Comparison of ENCODE assay signal across 23 cellular contexts in genomic region chr2:197033222-197033621, GRCh38.
A peak's percentile ranks its signal among the peaks of the same experiment; 100 is the strongest.
DNase-seq lines count a peak whose midpoint lies in the region; ATAC-seq and TF ChIP-seq lines count a peak whose summit lies in the region.
"Had no signal": no experiment of that assay in that cellular context is flagged by ENCODE, and none has a peak within 500 bp of the region (broad histone marks: within the 10 kb centered on the region; RNA-seq: fewer than 3 reads in every experiment).

No MANE protein-coding gene starts in this region.

- H4K20me1 ChIP-seq in PC-3 (ENCODE audit: low read length) = no peaks in the 10 kb centered on the region

- no peak overlapping the region for H3K27ac ChIP-seq in CD4-positive, alpha-beta memory T cell (ENCODE audit: low read depth, low read length)
- no peak overlapping the region for H3K27ac ChIP-seq in PC-3 (ENCODE audit: low read length)
- H3K27ac ChIP-seq: foreskin keratinocyte, ovary, Peyer's patch, SJCRH30 had no signal

- no peaks in the 10 kb centered on the region for H3K27me3 ChIP-seq in CD4-positive, alpha-beta memory T cell (ENCODE audit: insufficient read depth, low read length)
- H3K27me3 ChIP-seq in PC-3 (ENCODE audit: low read length) = no peaks in the 10 kb centered on the region
- H3K27me3 ChIP-seq: foreskin keratinocyte, ovary, Peyer's patch, SJCRH30 had no signal

- no peaks in the 10 kb centered on the region for H3F3A ChIP-seq in PC-3 (ENCODE audit: low read length, unreplicated experiment)

- H3K4me1 Mint-ChIP-seq in activated CD4-positive, alpha-beta T cell treated with anti-CD3 and anti-CD28 coated beads, Interleukin-2, amount 10 ng/mL, durations not matched to agents 7 days and 5 days = peaks cover 29% of the 10 kb centered on the region
- peaks cover 31 to 56% (median 39%) of the 10 kb centered on the region in 4 donors for H3K4me1 Mint-ChIP-seq in CD4-positive, alpha-beta memory T cell
- H3K4me1 Mint-ChIP-seq: H9 had no signal

- intact Hi-C loops in CD4-positive, alpha-beta memory T cell (cut with micrococcal nuclease) = no loop called here
- intact Hi-C loops in PC-3 (cut with micrococcal nuclease) = no loop called here

- H3K4me2 ChIP-seq in PC-3 (ENCODE audit: low read length) = no peak overlapping the region

- no peak overlapping the region for H2AFZ ChIP-seq in PC-3 (ENCODE audit: low read length)

- no peaks in the 10 kb centered on the region for H3K79me2 ChIP-seq in PC-3 (ENCODE audit: low read length)

- ATAC-seq in PC-3 = peak; percentile 61; the same call in 1 of the 2 replicates
- ATAC-seq in GM21526 (IDR thresholded peaks at IDR 0.05; ENCODE audit: low FRiP score, unreplicated experiment) = no peak
- ATAC-seq in GM18520 (IDR thresholded peaks at IDR 0.05; ENCODE audit: unreplicated experiment) = no peak
- ATAC-seq: foreskin keratinocyte had no signal

- no TSS peak for BruUV-seq in PC-3 (replicated peaks; lab: Mats Ljungman, UMichigan)

- H3K9me3 Mint-ChIP-seq in activated CD4-positive, alpha-beta T cell treated with anti-CD3 and anti-CD28 coated beads, Interleukin-2, amount 10 ng/mL, durations not matched to agents 7 days and 5 days = peaks cover 11% of the 10 kb centered on the region
- no peaks in the 10 kb centered on the region for H3K9me3 Mint-ChIP-seq in CD4-positive, alpha-beta memory T cell
- H3K9me3 Mint-ChIP-seq: H9, naive B cell had no signal

- H3K9me3 ChIP-seq in CD4-positive, alpha-beta memory T cell (ENCODE audit: control insufficient read depth in 1 of 2, low read length in 2 of 2) = no peaks in the 10 kb centered on the region
- H3K9me3 ChIP-seq in PC-3 (ENCODE audit: low read length) = no peaks in the 10 kb centered on the region
- H3K9me3 ChIP-seq: ovary, Peyer's patch, SJCRH30 had no signal

- no peak overlapping the region for H3K9ac ChIP-seq in PC-3 (ENCODE audit: low read length)

- peaks cover 44% of the 10 kb centered on the region for H3K36me3 ChIP-seq in CD4-positive, alpha-beta memory T cell (ENCODE audit: insufficient read depth, low read length)
- no peaks in the 10 kb centered on the region for H3K36me3 ChIP-seq in PC-3 (ENCODE audit: low read depth, low read length)
- H3K36me3 ChIP-seq: ovary, Peyer's patch, SJCRH30 had no signal

- no peak overlapping the region for H3K4me3 ChIP-seq in CD4-positive, alpha-beta memory T cell (ENCODE audit: low read length in 2 of 2)
- H3K4me3 ChIP-seq in PC-3 (ENCODE audit: low read length) = no peak overlapping the region
- H3K4me3 ChIP-seq in foreskin fibroblast (ENCODE audit: low read depth in 1 of 2, low read length in 2 of 2) = no peak overlapping the region
- H3K4me3 ChIP-seq: ovary, Peyer's patch, SJCRH30 had no signal

- no peak for TF ChIP-seq CTCF in PC-3 (conservative IDR thresholded peaks at IDR 0.05; ENCODE audit: low read depth, low read length)
- TF ChIP-seq CTCF in foreskin fibroblast (IDR thresholded peaks at IDR 0.05; ENCODE audit: low read depth, low read length) = no peak

- H3K27ac Mint-ChIP-seq in activated CD4-positive, alpha-beta T cell treated with anti-CD3 and anti-CD28 coated beads, Interleukin-2, amount 10 ng/mL, durations not matched to agents 7 days and 5 days = peak overlapping the region; percentile 37
- H3K27ac Mint-ChIP-seq in CD4-positive, alpha-beta memory T cell = peak overlapping the region in 6 of 7 donors; percentile 23 to 68 (median 46)
- H3K27ac Mint-ChIP-seq: H9 had no signal

- H3K36me3 Mint-ChIP-seq in activated CD4-positive, alpha-beta T cell treated with anti-CD3 and anti-CD28 coated beads, Interleukin-2, amount 10 ng/mL, durations not matched to agents 7 days and 5 days (ENCODE audit: low read depth) = peaks cover 90% of the 10 kb centered on the region
- peaks cover 59 to 76% of the 10 kb centered on the region in 2 donors for H3K36me3 Mint-ChIP-seq in CD4-positive, alpha-beta memory T cell

- POLR2A ChIA-PET in activated CD4-positive, alpha-beta T cell treated with anti-CD3 and anti-CD28 coated beads, Interleukin-2, amount 10 ng/mL, durations not matched to agents 7 days and 5 days (lab: Charles Lee) = no interaction called here
- POLR2A ChIA-PET in CD4-positive, alpha-beta memory T cell (lab: Charles Lee; ENCODE audit: partially characterized antibody) = interaction anchor here (0.7 to 0.9 kb wide), 2 partner anchors 50 to 290 kb away, joined by 3 read pairs; no protein-coding TSS in a partner anchor
- POLR2A ChIA-PET in PC-3 (lab: Charles Lee; ENCODE audit: unreplicated experiment) = no interaction called here

- no peaks in the 10 kb centered on the region for H3K9me2 ChIP-seq in PC-3 (replicated peaks; ENCODE audit: low read length)

- H3K27me3 Mint-ChIP-seq in activated CD4-positive, alpha-beta T cell treated with anti-CD3 and anti-CD28 coated beads, Interleukin-2, amount 10 ng/mL, durations not matched to agents 7 days and 5 days = no peaks in the 10 kb centered on the region
- no peaks in the 10 kb centered on the region for H3K27me3 Mint-ChIP-seq in CD4-positive, alpha-beta memory T cell
- H3K27me3 Mint-ChIP-seq: naive B cell had no signal

- DNase-seq in activated CD4-positive, alpha-beta T cell treated with anti-CD3 and anti-CD28 coated beads, Interleukin-2, amount 10 ng/mL, durations not matched to agents 7 days and 5 days = no peak
- DNase-seq in activated CD4-positive, alpha-beta T cell treated with anti-CD3 and anti-CD28 coated beads for 48 hours = no peak
- no peak for DNase-seq in CD4-positive, alpha-beta memory T cell
- peak; percentile 34 for DNase-seq in PC-3
- peak; percentile 11 to 36 for DNase-seq in foreskin fibroblast
- no peak for DNase-seq in stimulated activated naive CD4-positive, alpha-beta T cell (lab: John Stamatoyannopoulos, UW)
- DNase-seq: activated CD4-positive, alpha-beta T cell treated with anti-CD3 and anti-CD28 coated beads, Interleukin-2, amount 50 U/mL, for 48 hours; activated T-cell treated with anti-CD3 and anti-CD28 coated beads, Interleukin-2, amount 50 U/mL, for 1 hour; AML-193; cerebellar nuclear complex; DMS79; foreskin keratinocyte; H9; naive B cell; NCI-H1048; NCI-H1694 treated with DMSO at 0.1 percent for 48 hours; NCI-H2171 treated with DMSO at 0.1 percent for 48 hours; NCI-H526 treated with DMSO at 0.1 percent for 48 hours; ovary; Peyer's patch; SJCRH30 had no signal

- H3K4me1 ChIP-seq in CD4-positive, alpha-beta memory T cell (ENCODE audit: insufficient read depth, low read length) = peaks cover 30% of the 10 kb centered on the region
- H3K4me1 ChIP-seq in PC-3 (ENCODE audit: insufficient read depth, low read length) = peaks cover 4% of the 10 kb centered on the region
- H3K4me1 ChIP-seq: foreskin keratinocyte, Peyer's patch had no signal

- no peak overlapping the region for H3K4me3 Mint-ChIP-seq in activated CD4-positive, alpha-beta T cell treated with anti-CD3 and anti-CD28 coated beads, Interleukin-2, amount 10 ng/mL, durations not matched to agents 7 days and 5 days
- peak overlapping the region in 1 of 8 donors; percentile 27 for H3K4me3 Mint-ChIP-seq in CD4-positive, alpha-beta memory T cell
- H3K4me3 Mint-ChIP-seq: H9, naive B cell had no signal

- CTCF ChIA-PET in activated CD4-positive, alpha-beta T cell treated with anti-CD3 and anti-CD28 coated beads, Interleukin-2, amount 10 ng/mL, durations not matched to agents 7 days and 5 days (lab: Charles Lee) = interaction anchor here (0.8 kb wide), 1 partner anchor 12 kb away, joined by 8 read pairs; no protein-coding TSS in a partner anchor
- CTCF ChIA-PET in CD4-positive, alpha-beta memory T cell (lab: Charles Lee; ENCODE audit: partially characterized antibody) = interaction anchor here (0.9 to 1.8 kb wide), 2 partner anchors 19 to 21 kb away, joined by 3 to 4 read pairs; no protein-coding TSS in a partner anchor
- CTCF ChIA-PET in PC-3 (lab: Charles Lee) = interaction anchor here (0.7 kb wide), 1 partner anchor 12 kb away, joined by 4 read pairs; no protein-coding TSS in a partner anchor

Comparison
In these comparisons a context has a peak if more than half of its experiments do, and no peak if none do; other contexts are left out.
1. DNase-seq: peak in PC-3 (single experiment) and foreskin fibroblast (2 of 2); none in activated CD4-positive, alpha-beta T cell treated with anti-CD3 and anti-CD28 coated beads, Interleukin-2, amount 10 ng/mL, durations not matched to agents 7 days and 5 days (single experiment), activated CD4-positive, alpha-beta T cell treated with anti-CD3 and anti-CD28 coated beads for 48 hours (single experiment), CD4-positive, alpha-beta memory T cell (0 of 5) and stimulated activated naive CD4-positive, alpha-beta T cell (0 of 6).